Comparison of ENCODE assay signal across 8 cellular contexts in the genomic region with DNA sequence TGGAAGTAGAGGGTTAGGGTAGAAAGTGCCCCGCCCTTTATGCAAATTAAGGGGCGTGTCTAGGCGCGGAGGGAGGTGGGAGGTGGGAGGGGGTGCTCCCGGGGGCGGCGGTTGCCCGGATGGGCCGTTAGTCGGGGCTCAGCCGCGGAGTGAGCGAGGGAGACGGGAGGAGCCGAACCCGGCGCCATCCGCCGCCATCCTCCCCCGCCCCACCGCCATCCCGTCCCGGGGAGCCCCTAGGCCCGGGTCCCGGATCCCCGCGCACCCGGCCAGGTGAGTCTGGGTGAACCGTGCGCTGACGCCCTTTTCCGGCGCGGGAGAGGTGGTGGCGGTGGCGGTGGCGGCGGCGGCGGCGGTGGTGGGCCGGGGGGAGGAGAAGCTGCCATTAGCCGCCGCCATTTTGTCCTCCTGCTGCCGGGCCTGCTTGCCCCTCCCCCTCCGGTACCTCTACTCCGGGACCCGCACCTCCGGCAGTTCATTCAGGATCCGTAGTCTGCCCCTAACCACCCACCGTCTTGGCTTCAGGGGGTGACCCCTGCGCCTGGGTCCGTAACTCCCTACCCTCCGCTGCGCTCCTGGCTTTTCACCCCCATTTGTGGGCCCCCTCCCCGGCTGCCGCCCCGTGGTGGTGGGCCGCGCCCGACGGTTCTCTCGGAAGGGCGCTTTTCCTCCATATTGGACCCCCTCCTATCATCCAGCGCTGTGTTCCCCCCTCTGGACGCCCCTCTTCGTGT. TPM values are rescaled to one million over a fixed set of nuclear protein-coding genes. Genes with fewer than 3 reads are reported as not detected.
DNase-seq lines count a peak whose midpoint lies in the region; ATAC-seq and TF ChIP-seq lines count a peak whose summit lies in the region.

A gene (plus strand): TSS at position 130 of the 734 bp plus-strand sequence. CDS start 2,075 bp downstream, outside the sequence.

- H3K36me3 ChIP-seq in adipocyte (ENCODE audit: control insufficient read depth, insufficient read depth, low read length, severe bottlenecking), result peaks cover 31% of the 10 kb centered on the region

- ATAC-seq in GM21786 (IDR thresholded peaks at IDR 0.05; ENCODE audit: unreplicated experiment) (peak; percentile 22), right cardiac atrium (peak; percentile 59 to 69)

- peak within 1 kb of the TSS; percentile 99 for H3K9ac ChIP-seq in adipocyte (ENCODE audit: low read length)

- DNase-seq in ELF-1 (ENCODE audit: low read depth, low spot score) (peak; percentile 78), KBM-7 (peak; percentile 66), SHP77 treated with DMSO at 0.1 percent for 48 hours (lab: John Stamatoyannopoulos, UW) (peak; percentile 48), adipocyte (ENCODE audit: low read depth) (peak; percentile 83), right cardiac atrium (peak in 2 of 3 donors; percentile 90 to 95), retinal pigment epithelial cell (ENCODE audit: low read depth) (no peak), CD1c-positive myeloid dendritic cell (ENCODE audit: extremely low spot score) (no peak)

- under 1% methylated on average over 65 of the region's 67 CpGs for WGBS in right cardiac atrium

- H3K9me3 ChIP-seq in adipocyte (ENCODE audit: control insufficient read depth, low read length) (no peaks in the 10 kb centered on the region), right cardiac atrium (ENCODE audit: control insufficient read depth, low read length) (no peaks in the 10 kb centered on the region)

- H3K27me3 ChIP-seq in adipocyte (replicated peaks; ENCODE audit: control insufficient read depth, insufficient read depth, low read length) (no peaks in the 10 kb centered on the region), right cardiac atrium (ENCODE audit: control insufficient read depth, insufficient read depth) (no peaks in the 10 kb centered on the region)

- in situ Hi-C loops in KBM-7 (cut with MboI; ENCODE audit: low pct_unique_long_range_greater_than_20kb, low sequenced_read_pairs), result no loop called here

- TF ChIP-seq CTCF in retinal pigment epithelial cell (conservative IDR thresholded peaks at IDR 0.05; ENCODE audit: low read depth, low read length), result no peak

- intact Hi-C loops in right cardiac atrium (cut with DNase I), result no loop called here

- peak within 1 kb of the TSS; percentile 98 for H3K4me3 ChIP-seq in adipocyte (ENCODE audit: low read length)
- H3K4me3 ChIP-seq in right cardiac atrium (ENCODE audit: low read length), result peak within 1 kb of the TSS; percentile 83
- H3K4me3 ChIP-seq in retinal pigment epithelial cell (ENCODE audit: low read length), result peak within 1 kb of the TSS; percentile 80

- peak within 1 kb of the TSS; percentile 100 for H3K27ac ChIP-seq in right cardiac atrium (ENCODE audit: low read length)

- H3K4me1 ChIP-seq in adipocyte (ENCODE audit: control insufficient read depth, insufficient read depth, low read length) (peaks cover 18% of the 10 kb centered on the region), right cardiac atrium (ENCODE audit: control insufficient read depth, insufficient read depth, low read length) (no peaks in the 10 kb centered on the region)

RNA-seq across cellular contexts. Expression of the gene that starts here (rescaled TPM):
- 100 to 1,000 TPM in 2 of 4 donors, 10 to 100 TPM in 2; 96.9 to 110 (median 103) TPM for total RNA-seq in right cardiac atrium
- polyA plus RNA-seq in right cardiac atrium, result 95.2 TPM

Comparison
In these comparisons a context has a peak if more than half of its experiments do, and no peak if none do; other contexts are left out.
1. DNase-seq: peak in ELF-1 (single experiment), KBM-7 (single experiment), SHP77 treated with DMSO at 0.1 percent for 48 hours (single experiment), adipocyte (single experiment) and right cardiac atrium (2 of 3); none in retinal pigment epithelial cell (single experiment) and CD1c-positive myeloid dendritic cell (single experiment).
2. Peak in every context shown above with its lines, with median percentiles within 50 percentile points of each other: H3K4me3 ChIP-seq.